In the genomic region with DNA sequence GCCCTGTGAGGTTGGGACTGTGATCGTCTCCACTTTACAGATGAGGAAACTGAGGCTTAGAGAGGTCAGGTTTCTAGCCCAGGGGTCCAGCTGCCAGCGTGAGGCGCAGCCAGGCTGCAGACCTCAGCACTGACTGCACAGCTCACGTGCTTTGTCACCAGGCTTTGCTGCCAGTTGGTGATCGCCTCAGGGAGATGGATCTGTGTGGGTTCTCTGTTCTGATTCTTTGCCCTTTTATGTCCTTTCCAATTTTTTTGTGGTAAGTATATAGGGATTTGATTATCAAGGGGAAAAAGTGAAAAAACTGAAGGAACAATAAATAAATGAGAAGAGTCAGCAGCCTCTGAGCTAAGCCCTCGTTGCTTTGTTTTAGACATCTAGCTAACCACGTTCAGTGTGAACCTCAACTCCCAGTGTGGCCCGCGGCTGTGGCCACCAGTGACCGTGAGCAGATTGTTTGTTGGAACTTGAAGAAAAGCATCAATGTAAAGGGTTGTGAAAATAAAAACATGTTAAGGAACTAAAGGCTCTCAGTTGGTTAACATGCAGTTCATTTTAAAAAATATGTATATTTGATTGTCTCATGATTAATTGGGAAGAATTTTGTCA, we compare ENCODE assay signal across 9 cellular contexts.
"Had no signal": no experiment of that assay in that cellular context is flagged by ENCODE, and none has a peak within 500 bp of the region (broad histone marks: within the 10 kb centered on the region; RNA-seq: fewer than 3 reads in every experiment).

No MANE protein-coding gene starts in this region.

- H3K4me3 ChIP-seq: psoas muscle, stomach, tibial artery had no signal

- H3K9me3 ChIP-seq: psoas muscle, stomach, tibial artery had no signal

- H3K4me1 ChIP-seq: psoas muscle, stomach, tibial artery had no signal

- ATAC-seq: naive thymus-derived CD4-positive, alpha-beta T cell; psoas muscle; SK-N-SH treated with all-trans-retinoic acid at 6 μM for 48 hours; WTC11 had no signal

- DNase-seq: activated CD4-positive, alpha-beta T cell treated with anti-CD3 and anti-CD28 coated beads for 48 hours; activated T-cell treated with anti-CD3 and anti-CD28 coated beads for 4 hours; naive thymus-derived CD4-positive, alpha-beta T cell; psoas muscle; stimulated activated CD4-positive, alpha-beta T cell treated with anti-CD3 and anti-CD28 coated beads, Interleukin-4, amount 100 ng/mL, for 24 hours; stomach; tibial artery had no signal

- H3K27me3 ChIP-seq: stomach, tibial artery had no signal

- H3K27ac ChIP-seq: psoas muscle, stomach, tibial artery had no signal
